In genomic region chr17:45983614-45984310, GRCh38 we compare ENCODE assay signal across 1 cellular context.
TF ChIP-seq lines count a peak whose summit lies in the region.

No MANE protein-coding gene starts in this region.

TF ChIP-seq in H1, 55 proteins besides CTCF, POLR2A, EP300 and RAD21:
- TF ChIP-seq ATF3 (IDR thresholded peaks at IDR 0.05; ENCODE audit: insufficient read depth, low read depth, low read length) (no peak), RNF2 (IDR thresholded peaks at IDR 0.05; ENCODE audit: borderline replicate concordance, low read depth, low read length, missing control alignments, poor library complexity, severe bottlenecking) (no peak)
